ENCODE assay signal across 24 cellular contexts in genomic region chr4:93359609-93360008, GRCh38.
"Had no signal": no experiment of that assay in that cellular context is flagged by ENCODE, and none has a peak within 500 bp of the region (broad histone marks: within the 10 kb centered on the region; RNA-seq: fewer than 3 reads in every experiment).

No MANE protein-coding gene starts in this region.

- H3K36me3 ChIP-seq: ascending aorta, cardiac muscle cell, heart right ventricle, lower lobe of right lung, right atrium auricular region, tibial nerve, WERI-Rb-1 had no signal

- H3K27me3 Mint-ChIP-seq: activated CD4-positive, alpha-beta memory T cell treated with anti-CD3 and anti-CD28 coated beads, Interleukin-2, amount 10 ng/mL, durations not matched to agents 7 days and 5 days; activated CD4-positive, alpha-beta T cell treated with anti-CD3 and anti-CD28 coated beads, Interleukin-2, amount 10 ng/mL, durations not matched to agents 7 days and 5 days; activated naive CD4-positive, alpha-beta T cell treated with anti-CD3 and anti-CD28 coated beads, Interleukin-2, amount 10 ng/mL, durations not matched to agents 7 days and 5 days; activated naive CD8-positive, alpha-beta T cell treated with anti-CD3 and anti-CD28 coated beads, Interleukin-2, amount 10 ng/mL, durations not matched to agents 7 days and 5 days; activated T-cell treated with anti-CD3 and anti-CD28 coated beads, Interleukin-2, amount 50 U/mL, for 24 hours; brain; effector memory CD8-positive, alpha-beta T cell; natural killer cell treated with Interleukin-12 subunit alpha and Interleukin-12 subunit beta and Interleukin-15 and Interleukin-18, amount 100 ng/mL, for 72 hours had no signal

- H3K4me3 Mint-ChIP-seq: activated CD4-positive, alpha-beta memory T cell treated with anti-CD3 and anti-CD28 coated beads, Interleukin-2, amount 10 ng/mL, durations not matched to agents 7 days and 5 days; activated CD4-positive, alpha-beta T cell treated with anti-CD3 and anti-CD28 coated beads, Interleukin-2, amount 10 ng/mL, durations not matched to agents 7 days and 5 days; activated naive CD4-positive, alpha-beta T cell treated with anti-CD3 and anti-CD28 coated beads, Interleukin-2, amount 10 ng/mL, durations not matched to agents 7 days and 5 days; activated naive CD8-positive, alpha-beta T cell treated with anti-CD3 and anti-CD28 coated beads, Interleukin-2, amount 10 ng/mL, durations not matched to agents 7 days and 5 days; activated T-cell treated with anti-CD3 and anti-CD28 coated beads, Interleukin-2, amount 50 U/mL, for 24 hours; brain; effector memory CD8-positive, alpha-beta T cell; natural killer cell treated with Interleukin-12 subunit alpha and Interleukin-12 subunit beta and Interleukin-15 and Interleukin-18, amount 100 ng/mL, for 72 hours had no signal

- H3K27me3 ChIP-seq: ascending aorta, cardiac muscle cell, heart right ventricle, right atrium auricular region, tibial nerve had no signal

- ATAC-seq: effector memory CD8-positive, alpha-beta T cell; heart right ventricle; left lobe of liver; lower lobe of right lung; natural killer cell treated with Interleukin-12 subunit alpha and Interleukin-12 subunit beta and Interleukin-15 and Interleukin-18, amount 100 ng/mL, for 72 hours had no signal

- H3K27ac Mint-ChIP-seq: activated CD4-positive, alpha-beta memory T cell treated with anti-CD3 and anti-CD28 coated beads, Interleukin-2, amount 10 ng/mL, durations not matched to agents 7 days and 5 days; activated CD4-positive, alpha-beta T cell treated with anti-CD3 and anti-CD28 coated beads, Interleukin-2, amount 10 ng/mL, durations not matched to agents 7 days and 5 days; activated naive CD4-positive, alpha-beta T cell treated with anti-CD3 and anti-CD28 coated beads, Interleukin-2, amount 10 ng/mL, durations not matched to agents 7 days and 5 days; activated naive CD8-positive, alpha-beta T cell treated with anti-CD3 and anti-CD28 coated beads, Interleukin-2, amount 10 ng/mL, durations not matched to agents 7 days and 5 days; activated T-cell treated with anti-CD3 and anti-CD28 coated beads, Interleukin-2, amount 50 U/mL, for 24 hours; brain; effector memory CD8-positive, alpha-beta T cell; natural killer cell treated with Interleukin-12 subunit alpha and Interleukin-12 subunit beta and Interleukin-15 and Interleukin-18, amount 100 ng/mL, for 72 hours had no signal

- H3K4me1 ChIP-seq: ascending aorta, heart right ventricle, lower lobe of right lung, right atrium auricular region, tibial nerve had no signal

- H3K36me3 Mint-ChIP-seq: activated naive CD4-positive, alpha-beta T cell treated with anti-CD3 and anti-CD28 coated beads, Interleukin-2, amount 10 ng/mL, durations not matched to agents 7 days and 5 days; activated naive CD8-positive, alpha-beta T cell treated with anti-CD3 and anti-CD28 coated beads, Interleukin-2, amount 10 ng/mL, durations not matched to agents 7 days and 5 days; brain; natural killer cell treated with Interleukin-12 subunit alpha and Interleukin-12 subunit beta and Interleukin-15 and Interleukin-18, amount 100 ng/mL, for 72 hours had no signal

- H3K4me3 ChIP-seq: ascending aorta, cardiac muscle cell, coronary artery, heart right ventricle, lower lobe of right lung, right atrium auricular region, tibial nerve had no signal

- H3K4me1 Mint-ChIP-seq: activated CD4-positive, alpha-beta memory T cell treated with anti-CD3 and anti-CD28 coated beads, Interleukin-2, amount 10 ng/mL, durations not matched to agents 7 days and 5 days; activated CD4-positive, alpha-beta T cell treated with anti-CD3 and anti-CD28 coated beads, Interleukin-2, amount 10 ng/mL, durations not matched to agents 7 days and 5 days; activated naive CD4-positive, alpha-beta T cell treated with anti-CD3 and anti-CD28 coated beads, Interleukin-2, amount 10 ng/mL, durations not matched to agents 7 days and 5 days; activated naive CD8-positive, alpha-beta T cell treated with anti-CD3 and anti-CD28 coated beads, Interleukin-2, amount 10 ng/mL, durations not matched to agents 7 days and 5 days; brain had no signal

- H3K27ac ChIP-seq: ascending aorta, cardiac muscle cell, coronary artery, heart right ventricle, lower lobe of right lung, right atrium auricular region, tibial nerve, WERI-Rb-1 had no signal

- H3K9me3 ChIP-seq: ascending aorta, lower lobe of right lung, right atrium auricular region had no signal

- DNase-seq: activated CD4-positive, alpha-beta memory T cell treated with anti-CD3 and anti-CD28 coated beads, Interleukin-2, amount 10 ng/mL, durations not matched to agents 7 days and 5 days; activated CD4-positive, alpha-beta T cell treated with anti-CD3 and anti-CD28 coated beads, Interleukin-2, amount 10 ng/mL, durations not matched to agents 7 days and 5 days; activated CD4-positive, CD25-positive, alpha-beta regulatory T cell treated with anti-CD3 and anti-CD28 coated beads, Interleukin-2, amount 50 U/mL, for 72 hours; activated CD8-positive, alpha-beta memory T cell treated with anti-CD3 and anti-CD28 coated beads, Interleukin-2, amount 50 U/mL, for 48 hours; activated gamma-delta T cell; activated naive CD4-positive, alpha-beta T cell treated with anti-CD3 and anti-CD28 coated beads, Interleukin-2, amount 10 ng/mL, durations not matched to agents 7 days and 5 days; activated naive CD8-positive, alpha-beta T cell treated with anti-CD3 and anti-CD28 coated beads, Interleukin-2, amount 10 ng/mL, durations not matched to agents 7 days and 5 days; activated T-cell treated with anti-CD3 and anti-CD28 coated beads, Interleukin-2, amount 50 U/mL, for 24 hours; effector memory CD8-positive, alpha-beta T cell; foreskin fibroblast; heart right ventricle; lower lobe of right lung; mesendoderm; stimulated activated naive CD4-positive, alpha-beta T cell treated with Interleukin-2 at 50 U/mL for 16 hours; WERI-Rb-1 had no signal

- H3K9me3 Mint-ChIP-seq: activated CD4-positive, alpha-beta memory T cell treated with anti-CD3 and anti-CD28 coated beads, Interleukin-2, amount 10 ng/mL, durations not matched to agents 7 days and 5 days; activated CD4-positive, alpha-beta T cell treated with anti-CD3 and anti-CD28 coated beads, Interleukin-2, amount 10 ng/mL, durations not matched to agents 7 days and 5 days; activated naive CD4-positive, alpha-beta T cell treated with anti-CD3 and anti-CD28 coated beads, Interleukin-2, amount 10 ng/mL, durations not matched to agents 7 days and 5 days had no signal

- FAIRE-seq: TTC549 had no signal
